In the genomic region with DNA sequence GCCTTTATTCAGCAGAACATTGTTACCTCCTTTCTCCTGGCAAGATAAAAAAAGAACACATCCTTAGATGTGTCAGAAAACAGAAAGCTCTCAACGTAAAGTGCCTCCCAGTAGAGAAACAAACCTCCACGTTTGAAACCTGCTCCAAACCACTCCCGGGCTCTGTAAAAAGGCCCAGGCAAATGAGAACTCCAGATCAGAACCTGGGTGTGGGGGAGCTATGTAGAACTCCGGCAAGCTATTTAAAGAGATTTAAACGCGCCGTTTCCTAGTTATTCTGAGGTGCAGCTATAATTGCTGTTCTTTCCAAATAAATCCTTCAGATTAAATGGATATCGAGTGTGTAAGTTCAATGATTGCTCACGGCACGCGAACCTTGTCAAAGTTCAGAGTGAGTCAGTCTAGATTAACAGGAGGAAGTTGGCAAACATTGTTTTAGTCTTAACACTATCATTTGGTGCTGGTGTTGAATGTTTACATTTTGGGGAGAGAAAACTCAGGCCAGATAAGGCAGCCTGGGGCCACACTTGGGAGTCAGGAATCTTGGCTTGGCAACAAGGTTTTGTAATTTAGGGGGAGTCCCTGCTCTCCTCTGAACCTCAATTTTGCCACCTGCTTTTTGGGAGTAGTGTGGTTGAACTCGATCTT, we compare ENCODE assay signal across 1 cellular context.
TF ChIP-seq lines count a peak whose summit lies in the region.

No MANE protein-coding gene starts in this region.

TF ChIP-seq in H1, 55 proteins besides CTCF, POLR2A, EP300 and RAD21 (continued from another document):
- TF ChIP-seq, protein P1, sequence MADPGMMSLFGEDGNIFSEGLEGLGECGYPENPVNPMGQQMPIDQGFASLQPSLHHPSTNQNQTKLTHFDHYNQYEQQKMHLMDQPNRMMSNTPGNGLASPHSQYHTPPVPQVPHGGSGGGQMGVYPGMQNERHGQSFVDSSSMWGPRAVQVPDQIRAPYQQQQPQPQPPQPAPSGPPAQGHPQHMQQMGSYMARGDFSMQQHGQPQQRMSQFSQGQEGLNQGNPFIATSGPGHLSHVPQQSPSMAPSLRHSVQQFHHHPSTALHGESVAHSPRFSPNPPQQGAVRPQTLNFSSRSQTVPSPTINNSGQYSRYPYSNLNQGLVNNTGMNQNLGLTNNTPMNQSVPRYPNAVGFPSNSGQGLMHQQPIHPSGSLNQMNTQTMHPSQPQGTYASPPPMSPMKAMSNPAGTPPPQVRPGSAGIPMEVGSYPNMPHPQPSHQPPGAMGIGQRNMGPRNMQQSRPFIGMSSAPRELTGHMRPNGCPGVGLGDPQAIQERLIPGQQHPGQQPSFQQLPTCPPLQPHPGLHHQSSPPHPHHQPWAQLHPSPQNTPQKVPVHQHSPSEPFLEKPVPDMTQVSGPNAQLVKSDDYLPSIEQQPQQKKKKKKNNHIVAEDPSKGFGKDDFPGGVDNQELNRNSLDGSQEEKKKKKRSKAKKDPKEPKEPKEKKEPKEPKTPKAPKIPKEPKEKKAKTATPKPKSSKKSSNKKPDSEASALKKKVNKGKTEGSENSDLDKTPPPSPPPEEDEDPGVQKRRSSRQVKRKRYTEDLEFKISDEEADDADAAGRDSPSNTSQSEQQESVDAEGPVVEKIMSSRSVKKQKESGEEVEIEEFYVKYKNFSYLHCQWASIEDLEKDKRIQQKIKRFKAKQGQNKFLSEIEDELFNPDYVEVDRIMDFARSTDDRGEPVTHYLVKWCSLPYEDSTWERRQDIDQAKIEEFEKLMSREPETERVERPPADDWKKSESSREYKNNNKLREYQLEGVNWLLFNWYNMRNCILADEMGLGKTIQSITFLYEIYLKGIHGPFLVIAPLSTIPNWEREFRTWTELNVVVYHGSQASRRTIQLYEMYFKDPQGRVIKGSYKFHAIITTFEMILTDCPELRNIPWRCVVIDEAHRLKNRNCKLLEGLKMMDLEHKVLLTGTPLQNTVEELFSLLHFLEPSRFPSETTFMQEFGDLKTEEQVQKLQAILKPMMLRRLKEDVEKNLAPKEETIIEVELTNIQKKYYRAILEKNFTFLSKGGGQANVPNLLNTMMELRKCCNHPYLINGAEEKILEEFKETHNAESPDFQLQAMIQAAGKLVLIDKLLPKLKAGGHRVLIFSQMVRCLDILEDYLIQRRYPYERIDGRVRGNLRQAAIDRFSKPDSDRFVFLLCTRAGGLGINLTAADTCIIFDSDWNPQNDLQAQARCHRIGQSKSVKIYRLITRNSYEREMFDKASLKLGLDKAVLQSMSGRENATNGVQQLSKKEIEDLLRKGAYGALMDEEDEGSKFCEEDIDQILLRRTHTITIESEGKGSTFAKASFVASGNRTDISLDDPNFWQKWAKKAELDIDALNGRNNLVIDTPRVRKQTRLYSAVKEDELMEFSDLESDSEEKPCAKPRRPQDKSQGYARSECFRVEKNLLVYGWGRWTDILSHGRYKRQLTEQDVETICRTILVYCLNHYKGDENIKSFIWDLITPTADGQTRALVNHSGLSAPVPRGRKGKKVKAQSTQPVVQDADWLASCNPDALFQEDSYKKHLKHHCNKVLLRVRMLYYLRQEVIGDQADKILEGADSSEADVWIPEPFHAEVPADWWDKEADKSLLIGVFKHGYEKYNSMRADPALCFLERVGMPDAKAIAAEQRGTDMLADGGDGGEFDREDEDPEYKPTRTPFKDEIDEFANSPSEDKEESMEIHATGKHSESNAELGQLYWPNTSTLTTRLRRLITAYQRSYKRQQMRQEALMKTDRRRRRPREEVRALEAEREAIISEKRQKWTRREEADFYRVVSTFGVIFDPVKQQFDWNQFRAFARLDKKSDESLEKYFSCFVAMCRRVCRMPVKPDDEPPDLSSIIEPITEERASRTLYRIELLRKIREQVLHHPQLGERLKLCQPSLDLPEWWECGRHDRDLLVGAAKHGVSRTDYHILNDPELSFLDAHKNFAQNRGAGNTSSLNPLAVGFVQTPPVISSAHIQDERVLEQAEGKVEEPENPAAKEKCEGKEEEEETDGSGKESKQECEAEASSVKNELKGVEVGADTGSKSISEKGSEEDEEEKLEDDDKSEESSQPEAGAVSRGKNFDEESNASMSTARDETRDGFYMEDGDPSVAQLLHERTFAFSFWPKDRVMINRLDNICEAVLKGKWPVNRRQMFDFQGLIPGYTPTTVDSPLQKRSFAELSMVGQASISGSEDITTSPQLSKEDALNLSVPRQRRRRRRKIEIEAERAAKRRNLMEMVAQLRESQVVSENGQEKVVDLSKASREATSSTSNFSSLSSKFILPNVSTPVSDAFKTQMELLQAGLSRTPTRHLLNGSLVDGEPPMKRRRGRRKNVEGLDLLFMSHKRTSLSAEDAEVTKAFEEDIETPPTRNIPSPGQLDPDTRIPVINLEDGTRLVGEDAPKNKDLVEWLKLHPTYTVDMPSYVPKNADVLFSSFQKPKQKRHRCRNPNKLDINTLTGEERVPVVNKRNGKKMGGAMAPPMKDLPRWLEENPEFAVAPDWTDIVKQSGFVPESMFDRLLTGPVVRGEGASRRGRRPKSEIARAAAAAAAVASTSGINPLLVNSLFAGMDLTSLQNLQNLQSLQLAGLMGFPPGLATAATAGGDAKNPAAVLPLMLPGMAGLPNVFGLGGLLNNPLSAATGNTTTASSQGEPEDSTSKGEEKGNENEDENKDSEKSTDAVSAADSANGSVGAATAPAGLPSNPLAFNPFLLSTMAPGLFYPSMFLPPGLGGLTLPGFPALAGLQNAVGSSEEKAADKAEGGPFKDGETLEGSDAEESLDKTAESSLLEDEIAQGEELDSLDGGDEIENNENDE (IDR thresholded peaks at IDR 0.05; ENCODE audit: insufficient replicate concordance, low read length): no peak
- TF ChIP-seq KDM4A (IDR thresholded peaks at IDR 0.05; ENCODE audit: low read depth, low read length, severe bottlenecking) (no peak), SRF (IDR thresholded peaks at IDR 0.05; ENCODE audit: low read depth, low read length) (no peak), KDM5A (IDR thresholded peaks at IDR 0.05; ENCODE audit: low read length) (no peak), TBP (IDR thresholded peaks at IDR 0.05; ENCODE audit: low read depth, low read length) (no peak), GABPA (IDR thresholded peaks at IDR 0.05; ENCODE audit: borderline replicate concordance, insufficient read depth, low read length) (no peak), RBBP5 (IDR thresholded peaks at IDR 0.05; ENCODE audit: borderline replicate concordance, low read depth, low read length) (no peak), CBX8 (IDR thresholded peaks at IDR 0.05; ENCODE audit: borderline replicate concordance, low read depth, low read length) (no peak), BCL11A (IDR thresholded peaks at IDR 0.05; ENCODE audit: low read depth in 2 of 2, low read length in 2 of 2) (no peak), RXRA (IDR thresholded peaks at IDR 0.05; ENCODE audit: insufficient read depth, low read depth, low read length) (no peak), CEBPB (IDR thresholded peaks at IDR 0.05; ENCODE audit: low read depth, low read length) (no peak), SUZ12 (IDR thresholded peaks at IDR 0.05; ENCODE audit: low read length) (no peak)
- TF ChIP-seq, protein P2, sequence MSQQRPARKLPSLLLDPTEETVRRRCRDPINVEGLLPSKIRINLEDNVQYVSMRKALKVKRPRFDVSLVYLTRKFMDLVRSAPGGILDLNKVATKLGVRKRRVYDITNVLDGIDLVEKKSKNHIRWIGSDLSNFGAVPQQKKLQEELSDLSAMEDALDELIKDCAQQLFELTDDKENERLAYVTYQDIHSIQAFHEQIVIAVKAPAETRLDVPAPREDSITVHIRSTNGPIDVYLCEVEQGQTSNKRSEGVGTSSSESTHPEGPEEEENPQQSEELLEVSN (IDR thresholded peaks at IDR 0.05): no peak
- TF ChIP-seq, protein P3, sequence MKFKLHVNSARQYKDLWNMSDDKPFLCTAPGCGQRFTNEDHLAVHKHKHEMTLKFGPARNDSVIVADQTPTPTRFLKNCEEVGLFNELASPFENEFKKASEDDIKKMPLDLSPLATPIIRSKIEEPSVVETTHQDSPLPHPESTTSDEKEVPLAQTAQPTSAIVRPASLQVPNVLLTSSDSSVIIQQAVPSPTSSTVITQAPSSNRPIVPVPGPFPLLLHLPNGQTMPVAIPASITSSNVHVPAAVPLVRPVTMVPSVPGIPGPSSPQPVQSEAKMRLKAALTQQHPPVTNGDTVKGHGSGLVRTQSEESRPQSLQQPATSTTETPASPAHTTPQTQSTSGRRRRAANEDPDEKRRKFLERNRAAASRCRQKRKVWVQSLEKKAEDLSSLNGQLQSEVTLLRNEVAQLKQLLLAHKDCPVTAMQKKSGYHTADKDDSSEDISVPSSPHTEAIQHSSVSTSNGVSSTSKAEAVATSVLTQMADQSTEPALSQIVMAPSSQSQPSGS (IDR thresholded peaks at IDR 0.05; ENCODE audit: low read length): no peak
TF ChIP-seq in H1: peak in this region for 0.
